Comparison of ENCODE assay signal across 31 cellular contexts in genomic region chr14:80776186-80776585, GRCh38.
"Had no signal": no experiment of that assay in that cellular context is flagged by ENCODE, and none has a peak within 500 bp of the region (broad histone marks: within the 10 kb centered on the region; RNA-seq: fewer than 3 reads in every experiment).

No MANE protein-coding gene starts in this region.

- H3K4me3 Mint-ChIP-seq: activated CD4-positive, alpha-beta memory T cell treated with anti-CD3 and anti-CD28 coated beads, Interleukin-2, amount 10 ng/mL, durations not matched to agents 7 days and 5 days; activated CD4-positive, alpha-beta T cell treated with anti-CD3 and anti-CD28 coated beads, Interleukin-2, amount 10 ng/mL, durations not matched to agents 7 days and 5 days; activated naive CD8-positive, alpha-beta T cell; activated T-cell treated with anti-CD3 and anti-CD28 coated beads, Interleukin-2, amount 50 U/mL, for 4 hours; activated T-helper 17 cell treated with anti-CD3 and anti-CD28 coated beads, Interleukin-2, amount 50 U/mL, for 72 hours; T-helper 17 cell; T-helper 2 cell treated with Interferon-gamma antibody and Interleukin-4, amounts not matched to agents 5 μg/mL and 100 μg/mL, for 36 hours had no signal

- H3K9me3 Mint-ChIP-seq: activated CD4-positive, alpha-beta T cell treated with anti-CD3 and anti-CD28 coated beads, Interleukin-2, amount 10 ng/mL, durations not matched to agents 7 days and 5 days; activated T-cell treated with anti-CD3 and anti-CD28 coated beads, Interleukin-2, amount 50 U/mL, for 4 hours; activated T-helper 17 cell treated with anti-CD3 and anti-CD28 coated beads, Interleukin-2, amount 50 U/mL, for 72 hours; T-helper 2 cell treated with Interferon-gamma antibody and Interleukin-4, amounts not matched to agents 5 μg/mL and 100 μg/mL, for 36 hours had no signal

- FAIRE-seq: astrocyte, bronchial epithelial cell, endometrium, endothelial cell of umbilical vein had no signal

- H3K27me3 ChIP-seq: brain microvascular endothelial cell, colonic mucosa, esophagus squamous epithelium, gastroesophageal sphincter had no signal

- H3K4me1 Mint-ChIP-seq: activated CD4-positive, alpha-beta memory T cell treated with anti-CD3 and anti-CD28 coated beads, Interleukin-2, amount 10 ng/mL, durations not matched to agents 7 days and 5 days; activated CD4-positive, alpha-beta T cell treated with anti-CD3 and anti-CD28 coated beads, Interleukin-2, amount 10 ng/mL, durations not matched to agents 7 days and 5 days; activated T-helper 17 cell treated with anti-CD3 and anti-CD28 coated beads, Interleukin-2, amount 50 U/mL, for 72 hours; T-helper 17 cell had no signal

- H3K27me3 Mint-ChIP-seq: activated CD4-positive, alpha-beta memory T cell treated with anti-CD3 and anti-CD28 coated beads, Interleukin-2, amount 10 ng/mL, durations not matched to agents 7 days and 5 days; activated CD4-positive, alpha-beta T cell treated with anti-CD3 and anti-CD28 coated beads, Interleukin-2, amount 10 ng/mL, durations not matched to agents 7 days and 5 days; activated naive CD8-positive, alpha-beta T cell; activated T-helper 17 cell treated with anti-CD3 and anti-CD28 coated beads, Interleukin-2, amount 50 U/mL, for 72 hours; T-helper 17 cell had no signal

- H3K4me1 ChIP-seq: colonic mucosa, esophagus squamous epithelium, gastroesophageal sphincter had no signal

- DNase-seq: activated CD4-positive, alpha-beta memory T cell treated with anti-CD3 and anti-CD28 coated beads, Interleukin-2, amount 10 ng/mL, durations not matched to agents 7 days and 5 days; activated CD4-positive, alpha-beta T cell treated with anti-CD3 and anti-CD28 coated beads for 1 hour; activated CD4-positive, alpha-beta T cell treated with anti-CD3 and anti-CD28 coated beads for 4 hours; activated CD4-positive, alpha-beta T cell treated with anti-CD3 and anti-CD28 coated beads, Interleukin-2, amount 10 ng/mL, durations not matched to agents 7 days and 5 days; activated CD4-positive, alpha-beta T cell treated with anti-CD3 and anti-CD28 coated beads, Interleukin-2, amount 50 U/mL, for 4 hours; activated CD8-positive, alpha-beta memory T cell treated with anti-CD3 and anti-CD28 coated beads for 24 hours; activated effector memory CD4-positive, alpha-beta T cell treated with Interleukin-2 at 50 U/mL for 16 hours; activated gamma-delta T cell treated with Interleukin-2 at 50 U/mL for 16 hours; activated naive CD4-positive, alpha-beta T cell treated with anti-CD3 and anti-CD28 coated beads, Interleukin-2, amount 50 U/mL, for 16 hours; activated naive CD4-positive, alpha-beta T cell treated with Interleukin-2 at 50 U/mL for 16 hours; activated T-cell treated with anti-CD3 and anti-CD28 coated beads, Interleukin-2, amount 50 U/mL, for 4 hours; amniotic stem cell; anterior cingulate cortex; brain microvascular endothelial cell; colonic mucosa; effector CD8-positive, alpha-beta T cell; esophagus squamous epithelium; foreskin melanocyte; head of caudate nucleus; T-helper 1 cell; T-helper 17 cell; T1000 had no signal

- ATAC-seq: activated T-cell treated with anti-CD3 and anti-CD28 coated beads, Interleukin-2, amount 50 U/mL, for 4 hours; activated T-helper 17 cell treated with anti-CD3 and anti-CD28 coated beads, Interleukin-2, amount 50 U/mL, for 72 hours; gastroesophageal sphincter; T-helper 17 cell had no signal

- H3K4me3 ChIP-seq: colonic mucosa, esophagus squamous epithelium, gastroesophageal sphincter had no signal

- H3K27ac Mint-ChIP-seq: activated CD4-positive, alpha-beta memory T cell treated with anti-CD3 and anti-CD28 coated beads, Interleukin-2, amount 10 ng/mL, durations not matched to agents 7 days and 5 days; activated CD4-positive, alpha-beta T cell treated with anti-CD3 and anti-CD28 coated beads, Interleukin-2, amount 10 ng/mL, durations not matched to agents 7 days and 5 days; activated naive CD8-positive, alpha-beta T cell; activated T-helper 17 cell treated with anti-CD3 and anti-CD28 coated beads, Interleukin-2, amount 50 U/mL, for 72 hours; T-helper 17 cell; T-helper 2 cell treated with Interferon-gamma antibody and Interleukin-4, amounts not matched to agents 5 μg/mL and 100 μg/mL, for 36 hours had no signal

- H3K9me3 ChIP-seq: colonic mucosa, esophagus squamous epithelium, gastroesophageal sphincter had no signal

- H3K36me3 ChIP-seq: brain microvascular endothelial cell, colonic mucosa, esophagus squamous epithelium, gastroesophageal sphincter had no signal

- H3K27ac ChIP-seq: brain microvascular endothelial cell, colonic mucosa, epithelial cell of prostate, esophagus squamous epithelium, gastroesophageal sphincter had no signal
